ENCODE assay signal across 12 cellular contexts in genomic region chr5:136079195-136079985, GRCh38. TPM values are rescaled to one million over a fixed set of nuclear protein-coding genes. Genes with fewer than 3 reads are reported as not detected.
DNase-seq lines count a peak whose midpoint lies in the region; ATAC-seq, FAIRE-seq and TF ChIP-seq lines count a peak whose summit lies in the region.
"Had no signal": no experiment of that assay in that cellular context is flagged by ENCODE, and none has a peak within 500 bp of the region (broad histone marks: within the 10 kb centered on the region; RNA-seq: fewer than 3 reads in every experiment).

No MANE protein-coding gene starts in this region.

- H3K4me1 ChIP-seq in heart left ventricle = peaks cover 0 to 25% (median 6%) of the 10 kb centered on the region in 12 donors
- peaks cover 0 to 9% of the 10 kb centered on the region in 2 donors for H3K4me1 ChIP-seq in right atrium auricular region
- H3K4me1 ChIP-seq in kidney (ENCODE audit: control insufficient read depth in 1 of 2, insufficient read depth in 1 of 2, low read depth in 1 of 2, low read length in 2 of 2) = peaks cover 4 to 11% of the 10 kb centered on the region in 2 donors
- H3K4me1 ChIP-seq in transverse colon = peaks cover 0 to 12% (median 9%) of the 10 kb centered on the region in 4 donors

- H3K9ac ChIP-seq in kidney (ENCODE audit: low read length in 2 of 2) = peak overlapping the region in 1 of 2 donors; percentile 74

- DNase-seq in heart left ventricle (no peak), right atrium auricular region (ENCODE audit: low spot score) (no peak), kidney (no peak), type B pancreatic cell (ENCODE audit: extremely low spot score, unreplicated experiment) (no peak), transverse colon (no peak), AG08396 (ENCODE audit: low spot score) (no peak), osteocyte (ENCODE audit: extremely low spot score, unreplicated experiment) (no peak)
- no peak for DNase-seq in activated naive CD8-positive, alpha-beta T cell treated with anti-CD3 and anti-CD28 coated beads, Interleukin-2, amount 10 ng/mL, durations not matched to agents 7 days and 5 days
- DNase-seq: CD4-positive, CD25-positive, alpha-beta regulatory T cell; central memory CD4-positive, alpha-beta T cell; NCI-H187 treated with DMSO at 0.1 percent for 48 hours had no signal

- peaks cover 8% of the 10 kb centered on the region for H3K4me1 Mint-ChIP-seq in activated naive CD8-positive, alpha-beta T cell treated with anti-CD3 and anti-CD28 coated beads, Interleukin-2, amount 10 ng/mL, durations not matched to agents 7 days and 5 days
- H3K4me1 Mint-ChIP-seq in type B pancreatic cell (ENCODE audit: unreplicated experiment) (no peaks in the 10 kb centered on the region), osteocyte (ENCODE audit: unreplicated experiment) (peaks cover 4% of the 10 kb centered on the region)

- WGBS in heart left ventricle, 4 donors = 47 to 70% (median 67%) methylated on average over 25 of the region's 25 CpGs
- WGBS in transverse colon (ENCODE audit: low coverage in 1 of 2), 2 donors = 44 to 75% methylated on average over 3 to 24 of the region's 25 CpGs

- H3K36me3 ChIP-seq in heart left ventricle = no peaks in the 10 kb centered on the region
- no peaks in the 10 kb centered on the region for H3K36me3 ChIP-seq in right atrium auricular region
- no peaks in the 10 kb centered on the region for H3K36me3 ChIP-seq in kidney (ENCODE audit: control insufficient read depth in 1 of 2, insufficient read depth in 2 of 2, low read length in 2 of 2)
- no peaks in the 10 kb centered on the region for H3K36me3 ChIP-seq in transverse colon

- H3K27me3 ChIP-seq in heart left ventricle (peaks cover 0 to 8% (median 0%) of the 10 kb centered on the region in 9 donors), right atrium auricular region (no peaks in the 10 kb centered on the region), transverse colon (no peaks in the 10 kb centered on the region)

- intact Hi-C loops in heart left ventricle (cut with DNase I) = no loop called here
- intact Hi-C loops in kidney (cut with DNase I) = no loop called here
- intact Hi-C loops in transverse colon (cut with DNase I; ENCODE audit: low total_unique reads) = no loop called here

- TF ChIP-seq CTCF in heart left ventricle (IDR thresholded peaks at IDR 0.05) (peak in 2 of 12 donors; percentile 6 to 27), right atrium auricular region (IDR thresholded peaks at IDR 0.05) (no peak), kidney (IDR thresholded peaks at IDR 0.05; ENCODE audit: borderline replicate concordance, extremely low read depth, insufficient read depth) (peak; percentile 26), type B pancreatic cell (conservative IDR thresholded peaks at IDR 0.05) (no peak), transverse colon (IDR thresholded peaks at IDR 0.05) (no peak), osteocyte (IDR thresholded peaks at IDR 0.05) (no peak)

- H3K27ac ChIP-seq in heart left ventricle (peak overlapping the region in 1 of 12 donors; percentile 73), right atrium auricular region (peak overlapping the region in 1 of 2 donors; percentile 79), kidney (ENCODE audit: low read depth in 2 of 2, low read length in 2 of 2) (peak overlapping the region in 1 of 2 donors; percentile 65), transverse colon (peak overlapping the region in 1 of 4 donors; percentile 68)

- POLR2A ChIA-PET in activated naive CD8-positive, alpha-beta T cell treated with anti-CD3 and anti-CD28 coated beads, Interleukin-2, amount 10 ng/mL, durations not matched to agents 7 days and 5 days (lab: Charles Lee) = no interaction called here

- TF ChIP-seq EP300 in transverse colon (IDR thresholded peaks at IDR 0.05; ENCODE audit: low read depth) = no peak

- peaks cover 44% of the 10 kb centered on the region for H3K27me3 Mint-ChIP-seq in activated naive CD8-positive, alpha-beta T cell treated with anti-CD3 and anti-CD28 coated beads, Interleukin-2, amount 10 ng/mL, durations not matched to agents 7 days and 5 days
- H3K27me3 Mint-ChIP-seq in type B pancreatic cell = peaks cover 31% of the 10 kb centered on the region
- peaks cover 4% of the 10 kb centered on the region for H3K27me3 Mint-ChIP-seq in osteocyte (ENCODE audit: unreplicated experiment)

- no peak overlapping the region for H3K27ac Mint-ChIP-seq in activated naive CD8-positive, alpha-beta T cell treated with anti-CD3 and anti-CD28 coated beads, Interleukin-2, amount 10 ng/mL, durations not matched to agents 7 days and 5 days
- H3K27ac Mint-ChIP-seq in type B pancreatic cell (peak overlapping the region; percentile 84), osteocyte (ENCODE audit: unreplicated experiment) (no peak overlapping the region)

- no peaks in the 10 kb centered on the region for H3K9me3 Mint-ChIP-seq in activated naive CD8-positive, alpha-beta T cell treated with anti-CD3 and anti-CD28 coated beads, Interleukin-2, amount 10 ng/mL, durations not matched to agents 7 days and 5 days
- no peaks in the 10 kb centered on the region for H3K9me3 Mint-ChIP-seq in type B pancreatic cell
- no peaks in the 10 kb centered on the region for H3K9me3 Mint-ChIP-seq in osteocyte (ENCODE audit: unreplicated experiment)

- no peak for ATAC-seq in heart left ventricle
- ATAC-seq in activated naive CD8-positive, alpha-beta T cell treated with anti-CD3 and anti-CD28 coated beads, Interleukin-2, amount 10 ng/mL, durations not matched to agents 7 days and 5 days (ENCODE audit: low read depth) = no peak

- H3K9me3 ChIP-seq in heart left ventricle (no peaks in the 10 kb centered on the region), right atrium auricular region (no peaks in the 10 kb centered on the region), kidney (ENCODE audit: control insufficient read depth in 1 of 2, low read length in 2 of 2) (no peaks in the 10 kb centered on the region), transverse colon (no peaks in the 10 kb centered on the region)

- H3K36me3 Mint-ChIP-seq in activated naive CD8-positive, alpha-beta T cell treated with anti-CD3 and anti-CD28 coated beads, Interleukin-2, amount 10 ng/mL, durations not matched to agents 7 days and 5 days = no peaks in the 10 kb centered on the region
- no peaks in the 10 kb centered on the region for H3K36me3 Mint-ChIP-seq in type B pancreatic cell
- no peaks in the 10 kb centered on the region for H3K36me3 Mint-ChIP-seq in osteocyte (ENCODE audit: unreplicated experiment)
- H3K36me3 Mint-ChIP-seq: CD4-positive, CD25-positive, alpha-beta regulatory T cell had no signal

- H3K4me3 ChIP-seq in heart left ventricle = peak overlapping the region in 8 of 12 donors; percentile 33 to 63 (median 46)
- H3K4me3 ChIP-seq in right atrium auricular region = peak overlapping the region in 1 of 2 donors; percentile 45
- H3K4me3 ChIP-seq in kidney (ENCODE audit: low read length in 2 of 2) = peak overlapping the region; percentile 46 to 57
- peak overlapping the region in 2 of 4 donors; percentile 22 to 29 for H3K4me3 ChIP-seq in transverse colon

- no peak for TF ChIP-seq POLR2A in heart left ventricle (IDR thresholded peaks at IDR 0.05)
- no peak for TF ChIP-seq POLR2A in transverse colon (IDR thresholded peaks at IDR 0.05)

- no peak for FAIRE-seq in kidney (lab: Jason Lieb, UNC)
- FAIRE-seq: TTC549 had no signal

- in situ Hi-C loops in transverse colon (cut with MboI; ENCODE audit: low pct_ligation_motif_present in 1 of 4, low pct_unique_long_range_greater_than_20kb in 1 of 4, low sequenced_read_pairs in 3 of 4) = loop anchor here in 1 of 4 donors (10.0 kb wide), 1 partner anchor 135 kb away; no protein-coding TSS in a partner anchor

- H3K4me3 Mint-ChIP-seq in activated naive CD8-positive, alpha-beta T cell treated with anti-CD3 and anti-CD28 coated beads, Interleukin-2, amount 10 ng/mL, durations not matched to agents 7 days and 5 days = peak overlapping the region; percentile 73
- H3K4me3 Mint-ChIP-seq in type B pancreatic cell (peak overlapping the region; percentile 88), osteocyte (ENCODE audit: unreplicated experiment) (no peak overlapping the region)

RNA-seq across cellular contexts. Expression of gene TGFBI, which starts 50.6 kb away (rescaled TPM):
- total RNA-seq in heart left ventricle (100 to 1,000 TPM in 2 of 9 donors, 10 to 100 TPM in 7; 31.8 to 206 (median 42.9) TPM), right atrium auricular region (10 to 100 TPM; 30.4 to 65.0 TPM), kidney (78.5 TPM), type B pancreatic cell (ENCODE audit: low replicate concordance) (71.4 and 302 TPM in 2 replicates), transverse colon (10 to 100 TPM; 22.4 to 79.6 (median 29.8) TPM), osteocyte (267 and 343 TPM in 2 replicates)
- polyA plus RNA-seq in heart left ventricle (10 to 100 TPM; 50.0 to 64.2 TPM), kidney (ENCODE audit: insufficient read depth, low read depth, low replicate concordance) (36.4 TPM)
- total RNA-seq in activated naive CD8-positive, alpha-beta T cell treated with anti-CD3 and anti-CD28 coated beads, Interleukin-2, amount 10 ng/mL, durations not matched to agents 7 days and 5 days = 10 to 100 TPM in 1 of 2 experiments, 1 to 10 TPM in 1; 9.3 to 14.6 TPM

RNA-seq across cellular contexts. Expression of gene SMAD5, which starts 53.3 kb away (rescaled TPM):
- total RNA-seq in heart left ventricle (10 to 100 TPM; 24.9 to 53.3 (median 36.4) TPM), right atrium auricular region (10 to 100 TPM; 25.0 to 26.7 TPM), kidney (67.7 TPM), type B pancreatic cell (ENCODE audit: low replicate concordance) (69.1 and 80.0 TPM in 2 replicates), transverse colon (100 to 1,000 TPM in 1 of 4 donors, 10 to 100 TPM in 3; 14.2 to 272 (median 32.7) TPM), osteocyte (62.7 and 63.2 TPM in 2 replicates)
- polyA plus RNA-seq in heart left ventricle (10 to 100 TPM in 1 of 2 donors, 1 to 10 TPM in 1; 6.9 to 12.0 TPM), kidney (ENCODE audit: insufficient read depth, low read depth, low replicate concordance) (9.9 TPM)
- 10 to 100 TPM; 22.9 to 29.6 TPM for total RNA-seq in activated naive CD8-positive, alpha-beta T cell treated with anti-CD3 and anti-CD28 coated beads, Interleukin-2, amount 10 ng/mL, durations not matched to agents 7 days and 5 days
